28 cellular contexts compared by ENCODE assay signal in genomic region chr11:33055361-33055760, GRCh38.
"Had no signal": no experiment of that assay in that cellular context is flagged by ENCODE, and none has a peak within 500 bp of the region (broad histone marks: within the 10 kb centered on the region; RNA-seq: fewer than 3 reads in every experiment).

No MANE protein-coding gene starts in this region.

- H3K4me3 ChIP-seq: coronary artery, heart left ventricle, ovary, right lobe of liver, testis had no signal

- H3K9me3 ChIP-seq: heart left ventricle, ovary, right lobe of liver, testis had no signal

- FAIRE-seq: astrocyte, kidney, urothelium cell line had no signal

- ATAC-seq: activated T-helper 17 cell treated with anti-CD3 and anti-CD28 coated beads, Interleukin-2, amount 50 U/mL, for 72 hours; effector memory CD8-positive, alpha-beta T cell; foreskin keratinocyte; heart left ventricle; left colon; naive thymus-derived CD4-positive, alpha-beta T cell; right lobe of liver; stimulated activated naive CD8-positive, alpha-beta T cell treated with anti-CD3 and anti-CD28 coated beads, Interleukin-15, Interleukin-2, amounts not matched to agents 100 U/mL and 50 U/mL, for 24 hours had no signal

- H3K4me1 ChIP-seq: heart left ventricle, right lobe of liver, testis had no signal

- H3K27me3 ChIP-seq: brain microvascular endothelial cell, foreskin keratinocyte, heart left ventricle, ovary, right lobe of liver, testis had no signal

- H3K36me3 ChIP-seq: ovary had no signal

- H3K27ac ChIP-seq: brain microvascular endothelial cell, coronary artery, foreskin keratinocyte, heart left ventricle, ovary, right lobe of liver, testis had no signal

- DNase-seq: activated CD4-positive, alpha-beta T cell treated with anti-CD3 and anti-CD28 coated beads for 4 hours; activated CD4-positive, alpha-beta T cell treated with anti-CD3 and anti-CD28 coated beads, Interleukin-2, amount 50 U/mL, for 4 hours; activated CD4-positive, CD25-positive, alpha-beta regulatory T cell; activated CD8-positive, alpha-beta memory T cell treated with anti-CD3 and anti-CD28 coated beads, Interleukin-2, amount 50 U/mL, for 4 hours; activated gamma-delta T cell treated with Interleukin-2 at 50 U/mL for 16 hours; activated naive CD4-positive, alpha-beta T cell treated with anti-CD3 and anti-CD28 coated beads, Interleukin-2, amount 50 U/mL, for 16 hours; activated T-cell treated with anti-CD3 and anti-CD28 coated beads, Interleukin-2, amount 50 U/mL, for 24 hours; amniotic stem cell; brain microvascular endothelial cell; effector memory CD8-positive, alpha-beta T cell; foreskin keratinocyte; heart left ventricle; hypothalamus; immature natural killer cell; kidney; left colon; midbrain; naive thymus-derived CD4-positive, alpha-beta T cell; ovary; right lobe of liver; stimulated activated CD4-positive, alpha-beta T cell treated with anti-CD3 and anti-CD28 coated beads, Interleukin-2, amount 100 ng/mL, for 48 hours; stimulated activated naive CD8-positive, alpha-beta T cell treated with anti-CD3 and anti-CD28 coated beads, Interleukin-15, Interleukin-2, amounts not matched to agents 100 U/mL and 50 U/mL, for 24 hours; testis; trophoblast cell had no signal
